ENCODE assay signal across 2 cellular contexts in the genomic region with DNA sequence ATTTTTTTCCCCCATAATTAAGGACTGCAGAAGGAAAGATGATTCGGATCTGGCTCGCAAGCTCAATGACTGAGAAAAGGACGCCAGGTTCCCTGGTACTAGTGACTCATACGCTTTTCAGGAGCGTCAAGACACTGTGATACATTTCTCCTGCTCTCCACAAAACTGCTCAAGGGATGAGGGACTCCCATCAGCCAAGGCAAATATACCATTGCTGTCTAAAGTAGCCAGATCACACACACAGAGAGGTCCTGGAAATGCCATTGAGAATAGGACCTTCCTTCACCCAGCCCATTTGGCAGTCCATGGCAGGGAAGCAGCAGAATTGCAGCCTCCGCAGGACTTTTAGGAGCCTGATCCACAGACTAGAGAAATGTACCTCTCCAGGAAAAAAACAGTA.
A peak's percentile ranks its signal among the peaks of the same experiment; 100 is the strongest.
TF ChIP-seq lines count a peak whose summit lies in the region.

No MANE protein-coding gene starts in this region.

TF ChIP-seq in IMR-90, 13 proteins besides CTCF, POLR2A, EP300 and RAD21:
- TF ChIP-seq FOS (IDR thresholded peaks at IDR 0.05; ENCODE audit: low read depth, low read length) (0 out of 2 replicates have a peak, but pooled peaks have one; percentile 47), MXI1 (IDR thresholded peaks at IDR 0.05; ENCODE audit: borderline replicate concordance, low read depth, low read length) (no peak)

TF ChIP-seq in liver, 16 proteins besides CTCF, POLR2A, EP300 and RAD21:
- TF ChIP-seq EGR1 (IDR thresholded peaks at IDR 0.05; ENCODE audit: low read depth in 2 of 2) (no peak), ATF3 (IDR thresholded peaks at IDR 0.05) (no peak), HNF4A (conservative IDR thresholded peaks at IDR 0.05) (no peak), FOXA1 (IDR thresholded peaks at IDR 0.05) (no peak), FOXA2 (IDR thresholded peaks at IDR 0.05) (no peak), SP1 (IDR thresholded peaks at IDR 0.05) (no peak), NR2F2 (IDR thresholded peaks at IDR 0.05) (no peak), HNF4G (IDR thresholded peaks at IDR 0.05) (no peak), JUND (IDR thresholded peaks at IDR 0.05) (no peak), YY1 (IDR thresholded peaks at IDR 0.05) (no peak)
- TF ChIP-seq, protein P1, sequence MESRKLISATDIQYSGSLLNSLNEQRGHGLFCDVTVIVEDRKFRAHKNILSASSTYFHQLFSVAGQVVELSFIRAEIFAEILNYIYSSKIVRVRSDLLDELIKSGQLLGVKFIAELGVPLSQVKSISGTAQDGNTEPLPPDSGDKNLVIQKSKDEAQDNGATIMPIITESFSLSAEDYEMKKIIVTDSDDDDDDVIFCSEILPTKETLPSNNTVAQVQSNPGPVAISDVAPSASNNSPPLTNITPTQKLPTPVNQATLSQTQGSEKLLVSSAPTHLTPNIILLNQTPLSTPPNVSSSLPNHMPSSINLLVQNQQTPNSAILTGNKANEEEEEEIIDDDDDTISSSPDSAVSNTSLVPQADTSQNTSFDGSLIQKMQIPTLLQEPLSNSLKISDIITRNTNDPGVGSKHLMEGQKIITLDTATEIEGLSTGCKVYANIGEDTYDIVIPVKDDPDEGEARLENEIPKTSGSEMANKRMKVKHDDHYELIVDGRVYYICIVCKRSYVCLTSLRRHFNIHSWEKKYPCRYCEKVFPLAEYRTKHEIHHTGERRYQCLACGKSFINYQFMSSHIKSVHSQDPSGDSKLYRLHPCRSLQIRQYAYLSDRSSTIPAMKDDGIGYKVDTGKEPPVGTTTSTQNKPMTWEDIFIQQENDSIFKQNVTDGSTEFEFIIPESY (IDR thresholded peaks at IDR 0.05), result no peak
- TF ChIP-seq, protein P2, sequence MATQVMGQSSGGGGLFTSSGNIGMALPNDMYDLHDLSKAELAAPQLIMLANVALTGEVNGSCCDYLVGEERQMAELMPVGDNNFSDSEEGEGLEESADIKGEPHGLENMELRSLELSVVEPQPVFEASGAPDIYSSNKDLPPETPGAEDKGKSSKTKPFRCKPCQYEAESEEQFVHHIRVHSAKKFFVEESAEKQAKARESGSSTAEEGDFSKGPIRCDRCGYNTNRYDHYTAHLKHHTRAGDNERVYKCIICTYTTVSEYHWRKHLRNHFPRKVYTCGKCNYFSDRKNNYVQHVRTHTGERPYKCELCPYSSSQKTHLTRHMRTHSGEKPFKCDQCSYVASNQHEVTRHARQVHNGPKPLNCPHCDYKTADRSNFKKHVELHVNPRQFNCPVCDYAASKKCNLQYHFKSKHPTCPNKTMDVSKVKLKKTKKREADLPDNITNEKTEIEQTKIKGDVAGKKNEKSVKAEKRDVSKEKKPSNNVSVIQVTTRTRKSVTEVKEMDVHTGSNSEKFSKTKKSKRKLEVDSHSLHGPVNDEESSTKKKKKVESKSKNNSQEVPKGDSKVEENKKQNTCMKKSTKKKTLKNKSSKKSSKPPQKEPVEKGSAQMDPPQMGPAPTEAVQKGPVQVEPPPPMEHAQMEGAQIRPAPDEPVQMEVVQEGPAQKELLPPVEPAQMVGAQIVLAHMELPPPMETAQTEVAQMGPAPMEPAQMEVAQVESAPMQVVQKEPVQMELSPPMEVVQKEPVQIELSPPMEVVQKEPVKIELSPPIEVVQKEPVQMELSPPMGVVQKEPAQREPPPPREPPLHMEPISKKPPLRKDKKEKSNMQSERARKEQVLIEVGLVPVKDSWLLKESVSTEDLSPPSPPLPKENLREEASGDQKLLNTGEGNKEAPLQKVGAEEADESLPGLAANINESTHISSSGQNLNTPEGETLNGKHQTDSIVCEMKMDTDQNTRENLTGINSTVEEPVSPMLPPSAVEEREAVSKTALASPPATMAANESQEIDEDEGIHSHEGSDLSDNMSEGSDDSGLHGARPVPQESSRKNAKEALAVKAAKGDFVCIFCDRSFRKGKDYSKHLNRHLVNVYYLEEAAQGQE (IDR thresholded peaks at IDR 0.05), result no peak
- TF ChIP-seq, protein P3, sequence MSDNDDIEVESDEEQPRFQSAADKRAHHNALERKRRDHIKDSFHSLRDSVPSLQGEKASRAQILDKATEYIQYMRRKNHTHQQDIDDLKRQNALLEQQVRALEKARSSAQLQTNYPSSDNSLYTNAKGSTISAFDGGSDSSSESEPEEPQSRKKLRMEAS (IDR thresholded peaks at IDR 0.05), result no peak
